In genomic region chr14:71396050-71396677, GRCh38 we compare ENCODE assay signal across 16 cellular contexts.
DNase-seq lines count a peak whose midpoint lies in the region; ATAC-seq and TF ChIP-seq lines count a peak whose summit lies in the region.
"Had no signal": no experiment of that assay in that cellular context is flagged by ENCODE, and none has a peak within 500 bp of the region (broad histone marks: within the 10 kb centered on the region; RNA-seq: fewer than 3 reads in every experiment).

No MANE protein-coding gene starts in this region.

- H3K9me3 Mint-ChIP-seq in chondrocyte (ENCODE audit: low read depth) (no peaks in the 10 kb centered on the region), naive B cell (peaks cover 0 to 6% (median 0%) of the 10 kb centered on the region in 7 donors)
- H3K9me3 Mint-ChIP-seq in stimulated activated naive B cell treated with anti-CD40 and anti-IgM and Interleukin-4, amounts not matched to agents 10 μg/mL and 1 μg/mL and 100 μg/mL, for 72 hours, result peaks cover 0 to 8% of the 10 kb centered on the region in 2 donors
- H3K9me3 Mint-ChIP-seq: GM23338 had no signal

- H3K27me3 Mint-ChIP-seq in chondrocyte (ENCODE audit: low read depth) (no peaks in the 10 kb centered on the region), naive B cell (no peaks in the 10 kb centered on the region)
- no peaks in the 10 kb centered on the region for H3K27me3 Mint-ChIP-seq in stimulated activated naive B cell treated with anti-CD40 and anti-IgM and Interleukin-4, amounts not matched to agents 10 μg/mL and 1 μg/mL and 100 μg/mL, for 72 hours

- TF ChIP-seq CTCF in chondrocyte (IDR thresholded peaks at IDR 0.05), result no peak

- H3K4me1 Mint-ChIP-seq in chondrocyte (ENCODE audit: low read depth) (peaks cover 65% of the 10 kb centered on the region), naive B cell (peaks cover 53 to 88% (median 64%) of the 10 kb centered on the region in 3 donors)
- peaks cover 43 to 86% of the 10 kb centered on the region in 2 donors for H3K4me1 Mint-ChIP-seq in stimulated activated naive B cell treated with anti-CD40 and anti-IgM and Interleukin-4, amounts not matched to agents 10 μg/mL and 1 μg/mL and 100 μg/mL, for 72 hours

- H3K36me3 Mint-ChIP-seq in chondrocyte (ENCODE audit: low read depth) (no peaks in the 10 kb centered on the region), naive B cell (peaks cover 0 to 7% of the 10 kb centered on the region in 2 donors)
- H3K36me3 Mint-ChIP-seq in stimulated activated naive B cell treated with anti-CD40 and anti-IgM and Interleukin-4, amounts not matched to agents 10 μg/mL and 1 μg/mL and 100 μg/mL, for 72 hours, result peaks cover 25 to 48% of the 10 kb centered on the region in 2 donors

- H3K27ac Mint-ChIP-seq in chondrocyte (ENCODE audit: unreplicated experiment) (peak overlapping the region; percentile 93), naive B cell (peak overlapping the region; percentile 81 to 99 (median 94))
- H3K27ac Mint-ChIP-seq in stimulated activated naive B cell treated with anti-CD40 and anti-IgM and Interleukin-4, amounts not matched to agents 10 μg/mL and 1 μg/mL and 100 μg/mL, for 72 hours, result peak overlapping the region; percentile 94
- H3K27ac Mint-ChIP-seq: GM23338 had no signal

- no peak for ATAC-seq in naive B cell (ENCODE audit: low read depth in 2 of 2)
- ATAC-seq in stimulated activated naive B cell treated with anti-CD40 and anti-IgM and Interleukin-4, amounts not matched to agents 10 μg/mL and 1 μg/mL and 100 μg/mL, for 72 hours (replicated peaks), result no peak
- no peak for ATAC-seq in HG03095 (IDR thresholded peaks at IDR 0.05; ENCODE audit: unreplicated experiment)
- ATAC-seq: GM23338, PC-3 had no signal

- H3K4me3 Mint-ChIP-seq in chondrocyte (ENCODE audit: unreplicated experiment) (no peak overlapping the region), naive B cell (no peak overlapping the region)
- H3K4me3 Mint-ChIP-seq in stimulated activated naive B cell treated with anti-CD40 and anti-IgM and Interleukin-4, amounts not matched to agents 10 μg/mL and 1 μg/mL and 100 μg/mL, for 72 hours, result no peak overlapping the region
- H3K4me3 Mint-ChIP-seq: GM23338 had no signal

- DNase-seq in DMS53 (lab: John Stamatoyannopoulos, UW) (peak; percentile 49), DMS53 treated with DMSO at 0.1 percent for 48 hours (lab: John Stamatoyannopoulos, UW; ENCODE audit: unreplicated experiment) (no peak), chondrocyte (ENCODE audit: low spot score) (no peak), naive B cell (no peak), dermis blood vessel endothelial cell (no peak), AG08395 (ENCODE audit: low spot score) (no peak)
- DNase-seq in stimulated activated naive B cell treated with anti-CD40 and anti-IgM and Interleukin-4, amounts not matched to agents 10 μg/mL and 1 μg/mL and 100 μg/mL, for 72 hours, result no peak
- DNase-seq: C1 segment of cervical spinal cord, Calu3, MG63, NCI-H1092 treated with DMSO at 0.1 percent for 48 hours, NCI-H1694, NCI-H69, PC-3 had no signal
